10 cellular contexts compared by ENCODE assay signal in the genomic region with DNA sequence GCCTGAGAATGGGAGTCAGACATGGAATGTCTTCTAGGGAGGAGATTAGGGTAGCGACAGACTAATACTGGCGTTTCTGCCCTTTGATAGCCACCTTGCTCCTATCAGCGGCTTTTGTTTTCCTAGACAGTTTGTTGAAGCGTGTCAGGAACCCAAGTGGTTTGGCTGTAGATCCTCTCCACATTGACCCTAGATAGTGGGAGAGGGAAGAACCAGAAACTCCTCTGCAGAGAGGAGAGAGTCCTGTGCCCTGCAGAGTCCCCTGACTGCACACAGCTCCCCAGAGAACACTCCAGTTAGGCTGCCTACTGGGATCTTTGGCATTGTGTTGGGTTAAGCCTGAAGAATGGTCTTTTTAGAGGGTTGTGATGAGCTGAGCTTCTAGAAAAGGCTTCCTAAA. TPM values are rescaled to one million over a fixed set of nuclear protein-coding genes. Genes with fewer than 3 reads are reported as not detected.
DNase-seq lines count a peak whose midpoint lies in the region; ATAC-seq and TF ChIP-seq lines count a peak whose summit lies in the region.
"Had no signal": no experiment of that assay in that cellular context is flagged by ENCODE, and none has a peak within 500 bp of the region (broad histone marks: within the 10 kb centered on the region; RNA-seq: fewer than 3 reads in every experiment).

No MANE protein-coding gene starts in this region.

- peak overlapping the region; percentile 85 for H3K4me3 Mint-ChIP-seq in central memory CD8-positive, alpha-beta T cell
- peak overlapping the region; percentile 94 for H3K4me3 Mint-ChIP-seq in neural crest cell

- ATAC-seq in DND-41 (ENCODE audit: insufficient read depth, low read depth) (no peak), HG02938 (IDR thresholded peaks at IDR 0.05; ENCODE audit: unreplicated experiment) (no peak), GM18868 (IDR thresholded peaks at IDR 0.05; ENCODE audit: unreplicated experiment) (no peak)
- ATAC-seq in central memory CD8-positive, alpha-beta T cell (replicated peaks; ENCODE audit: extremely low read depth, poor library complexity, severe bottlenecking), result no peak

- H2AFZ ChIP-seq in DND-41 (ENCODE audit: low read depth, low read length), result no peak overlapping the region

- peak overlapping the region in 1 of 2 experiments; percentile 66; a peak in 2 of 4 replicates for H3K4me3 ChIP-seq in DND-41 (ENCODE audit: low read depth in 1 of 2, low read length in 2 of 2)
- peak overlapping the region; percentile 13 for H3K4me3 ChIP-seq in NT2/D1 (ENCODE audit: insufficient read length, low read depth)

- no peaks in the 10 kb centered on the region for H3K9me3 Mint-ChIP-seq in central memory CD8-positive, alpha-beta T cell
- no peaks in the 10 kb centered on the region for H3K9me3 Mint-ChIP-seq in neural crest cell

- H3K79me2 ChIP-seq in DND-41 (ENCODE audit: insufficient read depth, low read length), result peaks cover 67% of the 10 kb centered on the region

- peaks cover 50% of the 10 kb centered on the region for H3K36me3 Mint-ChIP-seq in central memory CD8-positive, alpha-beta T cell (ENCODE audit: insufficient read depth)
- H3K36me3 Mint-ChIP-seq in neural crest cell (ENCODE audit: low read depth), result peaks cover 27% of the 10 kb centered on the region

- H3K9me3 ChIP-seq in DND-41 (ENCODE audit: insufficient read depth, low read length, severe bottlenecking) (no peaks in the 10 kb centered on the region), NT2/D1 (ENCODE audit: insufficient read depth, low read length) (peaks cover 6% of the 10 kb centered on the region; the same call in 1 of the 2 replicates)

- peak overlapping the region; percentile 87 for H3K4me2 ChIP-seq in DND-41 (ENCODE audit: insufficient read depth, low read length)

- TF ChIP-seq CTCF in DND-41 (IDR thresholded peaks at IDR 0.05; ENCODE audit: borderline replicate concordance, extremely low read depth, low read length, poor library complexity, severe bottlenecking) (no peak), neural crest cell (conservative IDR thresholded peaks at IDR 0.05) (no peak)

- H3K9ac ChIP-seq in DND-41 (ENCODE audit: low read depth, low read length), result peak overlapping the region; percentile 98
- peak overlapping the region; percentile 26 for H3K9ac ChIP-seq in NT2/D1 (ENCODE audit: insufficient read length, low read depth)

- peak overlapping the region; percentile 100 for H3K27ac ChIP-seq in DND-41 (ENCODE audit: low read length)

- peaks cover 58% of the 10 kb centered on the region for H3K36me3 ChIP-seq in DND-41 (ENCODE audit: insufficient read depth, low read length)
- peaks cover 51% of the 10 kb centered on the region for H3K36me3 ChIP-seq in NT2/D1 (ENCODE audit: insufficient read depth, insufficient read length, low read length)

- no peak for DNase-seq in DND-41
- DNase-seq in NT2/D1 (ENCODE audit: low read depth, low spot score), result no peak
- no peak for DNase-seq in central memory CD8-positive, alpha-beta T cell (ENCODE audit: low spot score in 2 of 2)
- DNase-seq in neural crest cell (ENCODE audit: low read depth, low spot score), result no peak
- no peak for DNase-seq in SIG-M5 treated with dmso at 0.1 percent for 504 hours (lab: John Stamatoyannopoulos, UW; ENCODE audit: unreplicated experiment)
- DNase-seq in NCI-H2107 treated with DMSO at 0.1 percent for 48 hours (lab: John Stamatoyannopoulos, UW; ENCODE audit: unreplicated experiment), result no peak
- DNase-seq: amygdala, NCI-H1694 treated with DMSO at 0.1 percent for 48 hours had no signal

- H3K4me1 Mint-ChIP-seq in central memory CD8-positive, alpha-beta T cell, result peaks cover 62% of the 10 kb centered on the region
- peaks cover 60% of the 10 kb centered on the region for H3K4me1 Mint-ChIP-seq in neural crest cell

- no peaks in the 10 kb centered on the region for H3K27me3 ChIP-seq in DND-41 (ENCODE audit: insufficient read depth, low read length, poor library complexity)
- no peaks in the 10 kb centered on the region for H3K27me3 ChIP-seq in NT2/D1 (ENCODE audit: insufficient read depth, insufficient read length)

- H3K4me1 ChIP-seq in DND-41 (ENCODE audit: insufficient read depth, low read length) (peaks cover 63% of the 10 kb centered on the region), NT2/D1 (ENCODE audit: insufficient read depth, insufficient read length) (peaks cover 17% of the 10 kb centered on the region)

- H4K20me1 ChIP-seq in DND-41 (ENCODE audit: insufficient read depth, low read length), result peaks cover 47% of the 10 kb centered on the region

- peak overlapping the region; percentile 13 for H3K27ac Mint-ChIP-seq in central memory CD8-positive, alpha-beta T cell (ENCODE audit: low read depth)
- H3K27ac Mint-ChIP-seq in neural crest cell (ENCODE audit: unreplicated experiment), result no peak overlapping the region

- H3K27me3 Mint-ChIP-seq in central memory CD8-positive, alpha-beta T cell, result peaks cover 7% of the 10 kb centered on the region
- peaks cover 27% of the 10 kb centered on the region for H3K27me3 Mint-ChIP-seq in neural crest cell (ENCODE audit: low read depth)

RNA-seq across cellular contexts. Expression of gene MEPCE, which starts 2.4 kb away (rescaled TPM):
- total RNA-seq in neural crest cell, result 46.9 and 49.8 TPM in 2 replicates

RNA-seq across cellular contexts. Expression of gene ZCWPW1, which starts 3.5 kb away (rescaled TPM):
- total RNA-seq in neural crest cell, result 1.8 and 2.0 TPM in 2 replicates

RNA-seq across cellular contexts. Expression of gene PPP1R35, which starts 4.2 kb away (rescaled TPM):
- 39.5 and 42.1 TPM in 2 replicates for total RNA-seq in neural crest cell

RNA-seq across cellular contexts. Expression of gene SPACDR, which starts 32.0 kb away (rescaled TPM):
- 1.0 and 1.4 TPM in 2 replicates for total RNA-seq in neural crest cell

RNA-seq across cellular contexts. Expression of gene TSC22D4, which starts 47.0 kb away (rescaled TPM):
- 28.8 and 32.8 TPM in 2 replicates for total RNA-seq in neural crest cell
